In genomic region chr19:39031368-39032163, GRCh38 we compare ENCODE assay signal across 1 cellular context.
TF ChIP-seq lines count a peak whose summit lies in the region.

No MANE protein-coding gene starts in this region.

TF ChIP-seq in WTC11, 78 proteins besides CTCF, POLR2A, EP300 and RAD21 (continued from another document):
- TF ChIP-seq AFF4 (CRISPR knock-in tag; IDR thresholded peaks at IDR 0.05; ENCODE audit: borderline replicate concordance) (no peak; the same call in 1 of the 2 replicates), PRRX2 (CRISPR knock-in tag; IDR thresholded peaks at IDR 0.05) (no peak), ARID4B (CRISPR knock-in tag; IDR thresholded peaks at IDR 0.05; ENCODE audit: borderline replicate concordance) (0 out of 2 replicates have a peak, but pooled peaks have one; percentile 38), FOXK1 (CRISPR knock-in tag; IDR thresholded peaks at IDR 0.05) (0 out of 2 replicates have a peak, but pooled peaks have one; percentile 33), NFE2L1 (CRISPR knock-in tag; IDR thresholded peaks at IDR 0.05) (peak; percentile 43; the same call in 1 of the 2 replicates), E2F4 (CRISPR knock-in tag; IDR thresholded peaks at IDR 0.05; ENCODE audit: borderline replicate concordance, low read depth) (no peak; the same call in 1 of the 2 replicates), ZNF423 (CRISPR knock-in tag; IDR thresholded peaks at IDR 0.05) (0 out of 2 replicates have a peak, but pooled peaks have one; percentile 35), ZNF317 (CRISPR knock-in tag; IDR thresholded peaks at IDR 0.05; ENCODE audit: borderline replicate concordance, low read depth) (peak; percentile 67), MAX (CRISPR knock-in tag; IDR thresholded peaks at IDR 0.05) (peak; percentile 6; the same call in 1 of the 2 replicates)
